In genomic region chr17:66403846-66404597, GRCh38 we compare ENCODE assay signal across 15 cellular contexts.
DNase-seq lines count a peak whose midpoint lies in the region; ATAC-seq, FAIRE-seq and TF ChIP-seq lines count a peak whose summit lies in the region.
"Had no signal": no experiment of that assay in that cellular context is flagged by ENCODE, and none has a peak within 500 bp of the region (broad histone marks: within the 10 kb centered on the region; RNA-seq: fewer than 3 reads in every experiment).

No MANE protein-coding gene starts in this region.

- H3K4me1 Mint-ChIP-seq in CD8-positive, alpha-beta T cell (ENCODE audit: low read depth), result peaks cover 89% of the 10 kb centered on the region
- H3K4me1 Mint-ChIP-seq in activated T-helper 17 cell treated with anti-CD3 and anti-CD28 coated beads, Interleukin-2, amount 50 U/mL, for 72 hours, result peaks cover 53% of the 10 kb centered on the region

- intact Hi-C loops in CD8-positive, alpha-beta T cell (cut with DNase I, micrococcal nuclease), result no loop called here

- no peak overlapping the region for H3K4me3 ChIP-seq in CD8-positive, alpha-beta T cell (ENCODE audit: low read depth, low read length)
- H3K4me3 ChIP-seq: transverse colon had no signal

- peak; percentile 33 for FAIRE-seq in HTR-8/SVneo (lab: Jason Lieb, UNC)

- no peaks in the 10 kb centered on the region for H3K27me3 Mint-ChIP-seq in CD8-positive, alpha-beta T cell (ENCODE audit: low read depth)
- H3K27me3 Mint-ChIP-seq in activated T-helper 17 cell treated with anti-CD3 and anti-CD28 coated beads, Interleukin-2, amount 50 U/mL, for 72 hours, result no peaks in the 10 kb centered on the region

- H3K4me3 Mint-ChIP-seq in CD8-positive, alpha-beta T cell, result peak overlapping the region; percentile 72
- H3K4me3 Mint-ChIP-seq in activated T-helper 17 cell treated with anti-CD3 and anti-CD28 coated beads, Interleukin-2, amount 50 U/mL, for 72 hours, result peak overlapping the region; percentile 55

- CTCF ChIA-PET in CD8-positive, alpha-beta T cell (lab: Charles Lee), result interaction anchor here (0.7 to 1.8 kb wide), 5 partner anchors 9 to 163 kb away, joined by 3 to 6 read pairs (median 4); no protein-coding TSS in a partner anchor

- H3K27me3 ChIP-seq in CD8-positive, alpha-beta T cell (ENCODE audit: insufficient read depth, low read length), result no peaks in the 10 kb centered on the region
- H3K27me3 ChIP-seq: transverse colon had no signal

- ATAC-seq in CD8-positive, alpha-beta T cell, result no peak
- ATAC-seq in activated T-helper 17 cell treated with anti-CD3 and anti-CD28 coated beads, Interleukin-2, amount 50 U/mL, for 72 hours (replicated peaks), result no peak
- ATAC-seq in GM18520 (IDR thresholded peaks at IDR 0.05; ENCODE audit: unreplicated experiment) (no peak), GM19395 (IDR thresholded peaks at IDR 0.05; ENCODE audit: unreplicated experiment) (no peak), HG03135 (IDR thresholded peaks at IDR 0.05; ENCODE audit: unreplicated experiment) (no peak)

- no peak overlapping the region for H3K27ac ChIP-seq in CD8-positive, alpha-beta T cell (ENCODE audit: low read depth, low read length)

- TF ChIP-seq CTCF in CD8-positive, alpha-beta T cell (IDR thresholded peaks at IDR 0.05), result no peak

- peak in 1 of 7 experiments; percentile 15 for DNase-seq in CD8-positive, alpha-beta T cell
- DNase-seq in HTR-8/SVneo (ENCODE audit: insufficient read length, low spot score) (no peak), islet precursor cell (peak; percentile 46)
- DNase-seq in activated CD8-positive, alpha-beta memory T cell treated with anti-CD3 and anti-CD28 coated beads for 24 hours, result no peak
- DNase-seq: activated CD4-positive, CD25-positive, alpha-beta regulatory T cell; COR-L47; effector CD8-positive, alpha-beta T cell; NCI-H1048; NCI-H774; SHP77 treated with DMSO at 0.1 percent for 48 hours; transverse colon had no signal

- POLR2A ChIA-PET in CD8-positive, alpha-beta T cell (lab: Charles Lee), result interaction anchor here (1.3 to 2.1 kb wide), 4 partner anchors 11 to 83 kb away, joined by 3 to 9 read pairs (median 6); no protein-coding TSS in a partner anchor

- no peaks in the 10 kb centered on the region for H3K9me3 ChIP-seq in CD8-positive, alpha-beta T cell (ENCODE audit: low read length)
- H3K9me3 ChIP-seq: transverse colon had no signal

- peaks cover 95% of the 10 kb centered on the region for H3K4me1 ChIP-seq in CD8-positive, alpha-beta T cell (ENCODE audit: insufficient read depth, low read length)

- peak overlapping the region; percentile 92 for H3K27ac Mint-ChIP-seq in CD8-positive, alpha-beta T cell
- H3K27ac Mint-ChIP-seq in activated T-helper 17 cell treated with anti-CD3 and anti-CD28 coated beads, Interleukin-2, amount 50 U/mL, for 72 hours, result peak overlapping the region; percentile 54

- H3K9me3 Mint-ChIP-seq in CD8-positive, alpha-beta T cell, result peaks cover 2% of the 10 kb centered on the region
- H3K9me3 Mint-ChIP-seq in activated T-helper 17 cell treated with anti-CD3 and anti-CD28 coated beads, Interleukin-2, amount 50 U/mL, for 72 hours, result no peaks in the 10 kb centered on the region

- no peaks in the 10 kb centered on the region for H3K36me3 ChIP-seq in CD8-positive, alpha-beta T cell (ENCODE audit: insufficient read depth, low read length)
- H3K36me3 ChIP-seq: transverse colon had no signal

- no peaks in the 10 kb centered on the region for H3K36me3 Mint-ChIP-seq in CD8-positive, alpha-beta T cell
- no peaks in the 10 kb centered on the region for H3K36me3 Mint-ChIP-seq in activated T-helper 17 cell treated with anti-CD3 and anti-CD28 coated beads, Interleukin-2, amount 50 U/mL, for 72 hours (ENCODE audit: low read depth)
